In genomic region chr6:422423-423061, GRCh38 we compare ENCODE assay signal across 1 cellular context.
TF ChIP-seq lines count a peak whose summit lies in the region.

No MANE protein-coding gene starts in this region.

TF ChIP-seq in GM12878, 131 proteins besides CTCF, POLR2A, EP300 and RAD21 (continued from another document):
- TF ChIP-seq ATF3 (IDR thresholded peaks at IDR 0.05; ENCODE audit: borderline replicate concordance, extremely low read depth, low read depth, low read length): no peak
